In the genomic region with DNA sequence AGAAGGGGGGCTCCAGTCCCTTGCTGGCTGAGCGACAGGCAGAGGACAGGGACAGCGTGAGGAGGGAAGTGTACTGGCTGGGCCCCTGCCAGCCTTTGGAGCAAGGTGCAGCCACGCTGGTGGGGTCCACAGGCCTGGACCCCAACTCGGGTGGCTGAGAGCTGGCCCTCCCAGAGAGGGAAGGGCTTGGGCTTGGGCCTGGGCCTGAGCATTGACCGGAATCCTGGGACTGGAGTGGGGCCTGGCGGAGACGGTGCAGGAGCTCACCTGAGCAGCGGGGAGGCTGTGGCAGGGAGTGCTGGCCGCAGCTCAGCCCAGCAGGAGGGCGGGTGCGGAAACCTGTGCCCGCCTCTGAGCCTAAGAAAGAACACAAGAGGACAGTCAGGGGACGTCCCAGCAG, we compare ENCODE assay signal across 1 cellular context.
A peak's percentile ranks its signal among the peaks of the same experiment; 100 is the strongest.
TF ChIP-seq lines count a peak whose summit lies in the region.

No MANE protein-coding gene starts in this region.

TF ChIP-seq in HepG2, 621 proteins besides CTCF, POLR2A, EP300 and RAD21:
- TF ChIP-seq DNMT1 (CRISPR knock-in tag; IDR thresholded peaks at IDR 0.05) (0 out of 2 replicates have a peak, but pooled peaks have one; percentile 19), ZNF562 (CRISPR knock-in tag; IDR thresholded peaks at IDR 0.05; ENCODE audit: borderline replicate concordance) (no peak), FLYWCH1 (CRISPR knock-in tag; IDR thresholded peaks at IDR 0.05) (no peak)
